Comparison of ENCODE assay signal across 11 cellular contexts in genomic region chr1:10761503-10762152, GRCh38. TPM values are rescaled to one million over a fixed set of nuclear protein-coding genes. Genes with fewer than 3 reads are reported as not detected.
DNase-seq lines count a peak whose midpoint lies in the region; ATAC-seq, FAIRE-seq and TF ChIP-seq lines count a peak whose summit lies in the region.
"Had no signal": no experiment of that assay in that cellular context is flagged by ENCODE, and none has a peak within 500 bp of the region (broad histone marks: within the 10 kb centered on the region; RNA-seq: fewer than 3 reads in every experiment).

No MANE protein-coding gene starts in this region.

- no peak for ATAC-seq in GM18511 (IDR thresholded peaks at IDR 0.05; ENCODE audit: unreplicated experiment)
- no peak for ATAC-seq in HG03565 (IDR thresholded peaks at IDR 0.05; ENCODE audit: unreplicated experiment)
- ATAC-seq: natural killer cell treated with Interleukin-12 subunit alpha and Interleukin-12 subunit beta and Interleukin-15 and Interleukin-18, amount 100 ng/mL, for 72 hours had no signal

- H3K36me3 ChIP-seq in GM23248 (ENCODE audit: low read depth) (no peaks in the 10 kb centered on the region), Peyer's patch (no peaks in the 10 kb centered on the region), kidney (ENCODE audit: control insufficient read depth in 1 of 2, insufficient read depth in 2 of 2, low read length in 2 of 2) (peaks cover 0 to 6% of the 10 kb centered on the region in 2 donors)

- no peak for FAIRE-seq in kidney (lab: Jason Lieb, UNC)

- intact Hi-C loops in kidney (cut with DNase I): no loop called here

- H3K4me1 ChIP-seq in GM23248 (ENCODE audit: insufficient read depth) (no peaks in the 10 kb centered on the region), Peyer's patch (peaks cover 0 to 87% (median 10%) of the 10 kb centered on the region in 4 donors), kidney (ENCODE audit: control insufficient read depth in 1 of 2, insufficient read depth in 1 of 2, low read depth in 1 of 2, low read length in 2 of 2) (peaks cover 0 to 25% of the 10 kb centered on the region in 2 donors)

- H3K27me3 ChIP-seq in GM23248 (replicated peaks; ENCODE audit: insufficient read depth) (no peaks in the 10 kb centered on the region; the same call in 1 of the 2 replicates), Peyer's patch (no peaks in the 10 kb centered on the region)

- no peak overlapping the region for H3K4me2 ChIP-seq in GM23248 (ENCODE audit: unreplicated experiment)

- in situ Hi-C loops in GM23248 (cut with MboI): no loop called here

- no peaks in the 10 kb centered on the region for H3K9me2 ChIP-seq in GM23248 (ENCODE audit: insufficient read depth)

- WGBS in GM23248 (ENCODE audit: low coverage in 1 of 2, low lambda C conversion rate in 2 of 2, missing lambda C conversion rate in 2 of 2), 2 experiments: 73 to 74% methylated on average over 22 to 23 of the region's 23 CpGs

- H3K4me3 ChIP-seq in GM23248 (no peak overlapping the region), Peyer's patch (no peak overlapping the region), kidney (ENCODE audit: low read length in 2 of 2) (no peak overlapping the region)

- H3K9ac ChIP-seq in GM23248: no peak overlapping the region
- peak overlapping the region in 1 of 2 donors; percentile 29 for H3K9ac ChIP-seq in kidney (ENCODE audit: low read length in 2 of 2)

- H2AFZ ChIP-seq in GM23248: no peak overlapping the region

- no peaks in the 10 kb centered on the region for H3F3A ChIP-seq in GM23248 (ENCODE audit: insufficient read depth)

- TF ChIP-seq CTCF in Peyer's patch (IDR thresholded peaks at IDR 0.05) (no peak), kidney (IDR thresholded peaks at IDR 0.05; ENCODE audit: borderline replicate concordance, extremely low read depth, insufficient read depth) (no peak)

- H3K9me3 ChIP-seq in GM23248 (ENCODE audit: low read depth): no peaks in the 10 kb centered on the region
- H3K9me3 ChIP-seq in Peyer's patch: no peaks in the 10 kb centered on the region
- no peaks in the 10 kb centered on the region for H3K9me3 ChIP-seq in kidney (ENCODE audit: control insufficient read depth in 1 of 2, low read length in 2 of 2)

- no peak overlapping the region for H3K27ac ChIP-seq in GM23248
- peak overlapping the region in 3 of 4 donors; percentile 64 to 97 (median 81) for H3K27ac ChIP-seq in Peyer's patch
- peak overlapping the region in 1 of 2 donors; percentile 33 for H3K27ac ChIP-seq in kidney (ENCODE audit: low read depth in 2 of 2, low read length in 2 of 2)
- no peak overlapping the region for H3K27ac ChIP-seq in caudate nucleus (ENCODE audit: low read depth, low read length)
- H3K27ac ChIP-seq: epithelial cell of prostate had no signal

- H3K79me2 ChIP-seq in GM23248 (ENCODE audit: insufficient read depth): no peaks in the 10 kb centered on the region

- TF ChIP-seq POLR2A in Peyer's patch (IDR thresholded peaks at IDR 0.05): peak in 1 of 2 donors; percentile 45

- DNase-seq in GM23248: peak; percentile 8
- DNase-seq in Peyer's patch: peak in 1 of 3 donors; percentile 69
- DNase-seq in kidney: peak; percentile 82
- peak; percentile 44 for DNase-seq in renal cortical epithelial cell (ENCODE audit: low read depth)
- DNase-seq in glomerular visceral epithelial cell (ENCODE audit: extremely low spot score): no peak
- no peak for DNase-seq in caudate nucleus (lab: John Stamatoyannopoulos, UW)
- DNase-seq: activated CD4-positive, alpha-beta T cell treated with anti-CD3 and anti-CD28 coated beads for 1 hour had no signal

- no peaks in the 10 kb centered on the region for H4K20me1 ChIP-seq in GM23248 (ENCODE audit: insufficient read depth)

RNA-seq across cellular contexts. Expression of gene CASZ1, which starts 34.8 kb away (rescaled TPM):
- under 0.01 and 0.54 TPM in 2 replicates for total RNA-seq in GM23248 (2014; rRNA removed; shearing (Covaris generic))
- polyA plus RNA-seq in GM23248 (2016; fragmentation: Nextera tagmentation; extraction: Ambion mirVana) (0.11 and 0.46 TPM in 2 replicates), kidney (ENCODE audit: insufficient read depth, low read depth, low replicate concordance) (10.1 TPM)
- total RNA-seq in Peyer's patch (100 to 1,000 TPM in 3 of 4 donors, 10 to 100 TPM in 1; 87.5 to 165 (median 137) TPM), kidney (33.0 TPM), renal cortical epithelial cell (7.8 and 8.9 TPM in 2 replicates)

Comparison
In these comparisons a context has a peak if more than half of its experiments do, and no peak if none do; other contexts are left out.
1. DNase-seq: peak in GM23248 (single experiment), kidney (single experiment) and renal cortical epithelial cell (single experiment); none in glomerular visceral epithelial cell (single experiment) and caudate nucleus (0 of 61).
2. H3K27ac ChIP-seq: peak in Peyer's patch (3 of 4); none in GM23248 (single experiment) and caudate nucleus (single experiment).